Comparison of ENCODE assay signal across 34 cellular contexts in the genomic region with DNA sequence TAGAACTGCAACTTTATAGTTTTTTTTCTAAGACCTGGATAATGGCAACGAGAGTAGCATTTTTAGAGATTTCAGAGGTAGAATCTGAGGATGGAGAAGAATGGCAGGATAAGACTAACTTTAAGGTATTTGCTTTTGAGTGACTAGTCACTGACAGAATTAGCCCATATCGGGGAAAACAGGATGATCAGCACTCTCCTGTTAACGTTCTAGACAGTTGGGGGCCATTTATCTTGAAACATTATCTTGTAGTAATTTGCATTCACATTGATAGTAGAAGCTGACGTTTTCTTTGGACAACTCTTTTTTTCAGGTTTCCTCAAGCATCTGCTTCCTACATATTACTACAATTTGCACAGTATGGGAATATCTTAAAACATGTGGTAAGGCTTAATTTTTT.
"Had no signal": no experiment of that assay in that cellular context is flagged by ENCODE, and none has a peak within 500 bp of the region (broad histone marks: within the 10 kb centered on the region; RNA-seq: fewer than 3 reads in every experiment).

No MANE protein-coding gene starts in this region.

- H3K27ac ChIP-seq: adrenal gland, body of pancreas, epithelial cell of prostate, esophagus squamous epithelium, gastroesophageal sphincter, heart right ventricle had no signal

- H3K9me3 Mint-ChIP-seq: activated CD4-positive, alpha-beta memory T cell treated with anti-CD3 and anti-CD28 coated beads for 36 hours; activated CD4-positive, alpha-beta T cell treated with anti-CD3 and anti-CD28 coated beads, Interleukin-2, amount 10 ng/mL, durations not matched to agents 24 days and 14 days; activated naive CD4-positive, alpha-beta T cell treated with anti-CD3 and anti-CD28 coated beads for 36 hours; activated naive CD4-positive, alpha-beta T cell treated with anti-CD3 and anti-CD28 coated beads, Interleukin-2, amount 50 U/mL, for 24 hours; activated naive CD8-positive, alpha-beta T cell treated with anti-CD3 and anti-CD28 coated beads for 36 hours; activated naive CD8-positive, alpha-beta T cell treated with anti-CD3 and anti-CD28 coated beads, Interleukin-2, amount 50 U/mL, for 24 hours; activated T-helper 1 cell treated with anti-CD3 and anti-CD28 coated beads, Interleukin-12 subunit alpha, Interleukin-12 subunit beta, Interleukin-2, Interleukin-4 antibody, amounts not matched to agents 30 ng/mL and 10 ng/mL and 1 ng/mL, durations not matched to agents 14 hours and 24 hours and 36 hours; activated T-helper 2 cell treated with anti-CD3 and anti-CD28 coated beads, Interferon-gamma antibody, Interleukin-2, Interleukin-4, amounts not matched to agents 10 μg/mL and 5 μg/mL and 100 μg/mL, durations not matched to agents 14 hours and 24 hours and 36 hours; effector memory CD8-positive, alpha-beta T cell had no signal

- FAIRE-seq: colon, endothelial cell of umbilical vein had no signal

- H3K4me1 ChIP-seq: adrenal gland, body of pancreas, esophagus squamous epithelium, gastroesophageal sphincter, heart right ventricle had no signal

- ATAC-seq: activated CD4-positive, alpha-beta T cell treated with anti-CD3 and anti-CD28 coated beads for 36 hours; activated CD8-positive, alpha-beta memory T cell treated with anti-CD3 and anti-CD28 coated beads, Interleukin-2, amount 10 ng/mL, durations not matched to agents 7 days and 5 days; activated CD8-positive, alpha-beta T cell treated with anti-CD3 and anti-CD28 coated beads, Interleukin-2, amount 10 ng/mL, durations not matched to agents 7 days and 5 days; activated naive CD8-positive, alpha-beta T cell treated with anti-CD3 and anti-CD28 coated beads, Interleukin-2, amount 50 U/mL, for 24 hours; body of pancreas; effector memory CD8-positive, alpha-beta T cell; gastroesophageal sphincter; heart right ventricle had no signal

- H3K27ac Mint-ChIP-seq: activated CD4-positive, alpha-beta memory T cell treated with anti-CD3 and anti-CD28 coated beads for 36 hours; activated CD4-positive, alpha-beta T cell treated with anti-CD3 and anti-CD28 coated beads for 36 hours; activated CD4-positive, alpha-beta T cell treated with anti-CD3 and anti-CD28 coated beads, Interleukin-2, amount 10 ng/mL, durations not matched to agents 24 days and 14 days; activated CD8-positive, alpha-beta memory T cell treated with anti-CD3 and anti-CD28 coated beads, Interleukin-2, amount 10 ng/mL, durations not matched to agents 7 days and 5 days; activated CD8-positive, alpha-beta T cell treated with anti-CD3 and anti-CD28 coated beads, Interleukin-2, amount 10 ng/mL, durations not matched to agents 7 days and 5 days; activated naive CD4-positive, alpha-beta T cell treated with anti-CD3 and anti-CD28 coated beads for 36 hours; activated naive CD4-positive, alpha-beta T cell treated with anti-CD3 and anti-CD28 coated beads, Interleukin-2, amount 50 U/mL, for 24 hours; activated naive CD8-positive, alpha-beta T cell treated with anti-CD3 and anti-CD28 coated beads for 36 hours; activated naive CD8-positive, alpha-beta T cell treated with anti-CD3 and anti-CD28 coated beads, Interleukin-2, amount 50 U/mL, for 24 hours; activated T-helper 1 cell treated with anti-CD3 and anti-CD28 coated beads, Interleukin-12 subunit alpha, Interleukin-12 subunit beta, Interleukin-2, Interleukin-4 antibody, amounts not matched to agents 30 ng/mL and 10 ng/mL and 1 ng/mL, durations not matched to agents 14 hours and 24 hours and 36 hours; activated T-helper 2 cell treated with anti-CD3 and anti-CD28 coated beads, Interferon-gamma antibody, Interleukin-2, Interleukin-4, amounts not matched to agents 10 μg/mL and 5 μg/mL and 100 μg/mL, durations not matched to agents 14 hours and 24 hours and 36 hours; effector memory CD8-positive, alpha-beta T cell had no signal

- H3K4me3 ChIP-seq: adrenal gland, body of pancreas, esophagus squamous epithelium, gastroesophageal sphincter, heart right ventricle had no signal

- H3K27me3 ChIP-seq: adrenal gland, body of pancreas, esophagus squamous epithelium, gastroesophageal sphincter, heart right ventricle had no signal

- H3K9me3 ChIP-seq: adrenal gland, body of pancreas, esophagus squamous epithelium, gastroesophageal sphincter, heart right ventricle had no signal

- H3K4me1 Mint-ChIP-seq: activated CD4-positive, alpha-beta T cell treated with anti-CD3 and anti-CD28 coated beads for 36 hours; activated CD4-positive, alpha-beta T cell treated with anti-CD3 and anti-CD28 coated beads, Interleukin-2, amount 10 ng/mL, durations not matched to agents 24 days and 14 days; activated CD8-positive, alpha-beta memory T cell treated with anti-CD3 and anti-CD28 coated beads, Interleukin-2, amount 10 ng/mL, durations not matched to agents 7 days and 5 days; activated naive CD4-positive, alpha-beta T cell treated with anti-CD3 and anti-CD28 coated beads, Interleukin-2, amount 50 U/mL, for 24 hours; activated naive CD8-positive, alpha-beta T cell treated with anti-CD3 and anti-CD28 coated beads, Interleukin-2, amount 50 U/mL, for 24 hours had no signal

- H3K4me3 Mint-ChIP-seq: activated CD4-positive, alpha-beta memory T cell treated with anti-CD3 and anti-CD28 coated beads for 36 hours; activated CD4-positive, alpha-beta T cell treated with anti-CD3 and anti-CD28 coated beads for 36 hours; activated CD4-positive, alpha-beta T cell treated with anti-CD3 and anti-CD28 coated beads, Interleukin-2, amount 10 ng/mL, durations not matched to agents 24 days and 14 days; activated CD8-positive, alpha-beta memory T cell treated with anti-CD3 and anti-CD28 coated beads, Interleukin-2, amount 10 ng/mL, durations not matched to agents 7 days and 5 days; activated CD8-positive, alpha-beta T cell treated with anti-CD3 and anti-CD28 coated beads, Interleukin-2, amount 10 ng/mL, durations not matched to agents 7 days and 5 days; activated naive CD4-positive, alpha-beta T cell treated with anti-CD3 and anti-CD28 coated beads for 36 hours; activated naive CD4-positive, alpha-beta T cell treated with anti-CD3 and anti-CD28 coated beads, Interleukin-2, amount 50 U/mL, for 24 hours; activated naive CD8-positive, alpha-beta T cell treated with anti-CD3 and anti-CD28 coated beads for 36 hours; activated naive CD8-positive, alpha-beta T cell treated with anti-CD3 and anti-CD28 coated beads, Interleukin-2, amount 50 U/mL, for 24 hours; activated T-helper 1 cell treated with anti-CD3 and anti-CD28 coated beads, Interleukin-12 subunit alpha, Interleukin-12 subunit beta, Interleukin-2, Interleukin-4 antibody, amounts not matched to agents 30 ng/mL and 10 ng/mL and 1 ng/mL, durations not matched to agents 14 hours and 24 hours and 36 hours; effector memory CD8-positive, alpha-beta T cell had no signal

- H3K27me3 Mint-ChIP-seq: activated CD4-positive, alpha-beta memory T cell treated with anti-CD3 and anti-CD28 coated beads for 36 hours; activated CD4-positive, alpha-beta T cell treated with anti-CD3 and anti-CD28 coated beads for 36 hours; activated CD4-positive, alpha-beta T cell treated with anti-CD3 and anti-CD28 coated beads, Interleukin-2, amount 10 ng/mL, durations not matched to agents 24 days and 14 days; activated CD8-positive, alpha-beta memory T cell treated with anti-CD3 and anti-CD28 coated beads, Interleukin-2, amount 10 ng/mL, durations not matched to agents 7 days and 5 days; activated naive CD4-positive, alpha-beta T cell treated with anti-CD3 and anti-CD28 coated beads, Interleukin-2, amount 50 U/mL, for 24 hours; activated naive CD8-positive, alpha-beta T cell treated with anti-CD3 and anti-CD28 coated beads for 36 hours; activated naive CD8-positive, alpha-beta T cell treated with anti-CD3 and anti-CD28 coated beads, Interleukin-2, amount 50 U/mL, for 24 hours; effector memory CD8-positive, alpha-beta T cell had no signal

- DNase-seq: activated CD4-positive, alpha-beta memory T cell treated with anti-CD3 and anti-CD28 coated beads for 36 hours; activated CD4-positive, alpha-beta T cell treated with anti-CD3 and anti-CD28 coated beads for 36 hours; activated CD4-positive, alpha-beta T cell treated with anti-CD3 and anti-CD28 coated beads, Interleukin-2, amount 10 ng/mL, durations not matched to agents 24 days and 14 days; activated CD4-positive, CD25-positive, alpha-beta regulatory T cell; activated CD4-positive, CD25-positive, alpha-beta regulatory T cell treated with anti-CD3 and anti-CD28 coated beads, Interleukin-2, amount 50 U/mL, for 72 hours; activated CD8-positive, alpha-beta memory T cell treated with anti-CD3 and anti-CD28 coated beads, Interleukin-2, amount 10 ng/mL, durations not matched to agents 7 days and 5 days; activated CD8-positive, alpha-beta memory T cell treated with anti-CD3 and anti-CD28 coated beads, Interleukin-2, amount 50 U/mL, for 4 hours; activated CD8-positive, alpha-beta T cell treated with anti-CD3 and anti-CD28 coated beads, Interleukin-2, amount 10 ng/mL, durations not matched to agents 7 days and 5 days; activated effector memory CD4-positive, alpha-beta T cell treated with anti-CD3 and anti-CD28 coated beads, Interleukin-2, amount 50 U/mL, for 16 hours; activated naive CD4-positive, alpha-beta T cell treated with anti-CD3 and anti-CD28 coated beads for 36 hours; activated naive CD8-positive, alpha-beta T cell treated with anti-CD3 and anti-CD28 coated beads for 36 hours; activated naive CD8-positive, alpha-beta T cell treated with anti-CD3 and anti-CD28 coated beads, Interleukin-2, amount 50 U/mL, for 24 hours; activated T-cell treated with anti-CD3 and anti-CD28 coated beads, Interleukin-2, amount 50 U/mL, for 1 hour; activated T-cell treated with anti-CD3 and anti-CD28 coated beads, Interleukin-2, amount 50 U/mL, for 48 hours; adrenal gland; amygdala; aorta; body of pancreas; caudate nucleus; cortex of kidney; dermis blood vessel endothelial cell; effector CD4-positive, alpha-beta T cell; effector memory CD8-positive, alpha-beta T cell; esophagus squamous epithelium; foreskin melanocyte; heart right ventricle; T-helper 2 cell had no signal
